ENCODE assay signal across 22 cellular contexts in genomic region chr3:95971573-95971972, GRCh38.
A peak's percentile ranks its signal among the peaks of the same experiment; 100 is the strongest.
DNase-seq lines count a peak whose midpoint lies in the region; ATAC-seq and TF ChIP-seq lines count a peak whose summit lies in the region.
"Had no signal": no experiment of that assay in that cellular context is flagged by ENCODE, and none has a peak within 500 bp of the region (broad histone marks: within the 10 kb centered on the region; RNA-seq: fewer than 3 reads in every experiment).

No MANE protein-coding gene starts in this region.

- peak overlapping the region; percentile 36 for H3K4me3 ChIP-seq in adipocyte (ENCODE audit: low read length)
- H3K4me3 ChIP-seq in gastroesophageal sphincter, result no peak overlapping the region
- H3K4me3 ChIP-seq: coronary artery, tibial artery had no signal

- TF ChIP-seq EP300 in gastroesophageal sphincter (IDR thresholded peaks at IDR 0.05), result no peak

- H3K36me3 ChIP-seq in adipocyte (ENCODE audit: control insufficient read depth, insufficient read depth, low read length, severe bottlenecking), result no peaks in the 10 kb centered on the region
- no peaks in the 10 kb centered on the region for H3K36me3 ChIP-seq in gastroesophageal sphincter
- H3K36me3 ChIP-seq: tibial artery had no signal

- H3K9me3 ChIP-seq in adipocyte (ENCODE audit: control insufficient read depth, low read length) (peaks cover 9% of the 10 kb centered on the region), gastroesophageal sphincter (no peaks in the 10 kb centered on the region)
- H3K9me3 ChIP-seq: tibial artery had no signal

- H3K4me1 ChIP-seq in adipocyte (ENCODE audit: control insufficient read depth, insufficient read depth, low read length), result peaks cover 18% of the 10 kb centered on the region
- no peaks in the 10 kb centered on the region for H3K4me1 ChIP-seq in gastroesophageal sphincter
- H3K4me1 ChIP-seq: tibial artery had no signal

- H3K9ac ChIP-seq in adipocyte (ENCODE audit: low read length), result peak overlapping the region; percentile 71

- ATAC-seq in gastroesophageal sphincter, result peak; percentile 92
- ATAC-seq: activated naive CD4-positive, alpha-beta T cell treated with anti-CD3 and anti-CD28 coated beads, Interleukin-2, amount 50 U/mL, for 72 hours; activated T-helper 17 cell treated with anti-CD3 and anti-CD28 coated beads, Interleukin-2, amount 50 U/mL, for 72 hours; WTC11 had no signal

- DNase-seq in SIG-M5 treated with dmso at 0.1 percent for 504 hours (lab: John Stamatoyannopoulos, UW; ENCODE audit: unreplicated experiment), result peak; percentile 6
- DNase-seq in SIG-M5 (lab: John Stamatoyannopoulos, UW), result no peak
- peak; percentile 13 for DNase-seq in adipocyte (ENCODE audit: low read depth)
- DNase-seq in stromal cell of bone marrow (ENCODE audit: low read depth), result peak; percentile 3
- no peak for DNase-seq in NCI-H1417 (lab: John Stamatoyannopoulos, UW)
- no peak for DNase-seq in foreskin melanocyte
- no peak for DNase-seq in caudate nucleus (lab: John Stamatoyannopoulos, UW)
- DNase-seq: DMS53; foreskin fibroblast; HFFc6; NCI-H1417 treated with DMSO at 0.1 percent for 48 hours; NCI-H524 treated with DMSO at 0.1 percent for 48 hours; RPMI8226; stimulated activated CD4-positive, alpha-beta T cell treated with anti-CD3 and anti-CD28 coated beads, Interleukin-4, amount 100 ng/mL, for 24 hours; stimulated activated naive CD4-positive, alpha-beta T cell treated with Interleukin-2 at 50 U/mL for 16 hours; T-helper 9 cell had no signal

- TF ChIP-seq POLR2A in gastroesophageal sphincter (IDR thresholded peaks at IDR 0.05), result no peak

- H3K27me3 ChIP-seq in adipocyte (replicated peaks; ENCODE audit: control insufficient read depth, insufficient read depth, low read length) (no peaks in the 10 kb centered on the region), gastroesophageal sphincter (no peaks in the 10 kb centered on the region)
- H3K27me3 ChIP-seq: tibial artery had no signal

- H3K27ac ChIP-seq in gastroesophageal sphincter, result peak overlapping the region in 2 of 4 donors; percentile 42 to 61
- H3K27ac ChIP-seq in caudate nucleus (ENCODE audit: low read depth, low read length), result no peak overlapping the region
- H3K27ac ChIP-seq: coronary artery, tibial artery had no signal

- 76 to 81% methylated on average over 2 of the region's 2 CpGs for WGBS in gastroesophageal sphincter (ENCODE audit: low coverage in 1 of 2), 2 donors

- no peak for TF ChIP-seq CTCF in gastroesophageal sphincter (IDR thresholded peaks at IDR 0.05)

Comparison
In these comparisons a context has a peak if more than half of its experiments do, and no peak if none do; other contexts are left out.
1. DNase-seq: peak in SIG-M5 treated with dmso at 0.1 percent for 504 hours (single experiment), adipocyte (single experiment) and stromal cell of bone marrow (single experiment); none in SIG-M5 (single experiment), NCI-H1417 (0 of 3), foreskin melanocyte (single experiment) and caudate nucleus (0 of 61).